19 cellular contexts compared by ENCODE assay signal in the genomic region with DNA sequence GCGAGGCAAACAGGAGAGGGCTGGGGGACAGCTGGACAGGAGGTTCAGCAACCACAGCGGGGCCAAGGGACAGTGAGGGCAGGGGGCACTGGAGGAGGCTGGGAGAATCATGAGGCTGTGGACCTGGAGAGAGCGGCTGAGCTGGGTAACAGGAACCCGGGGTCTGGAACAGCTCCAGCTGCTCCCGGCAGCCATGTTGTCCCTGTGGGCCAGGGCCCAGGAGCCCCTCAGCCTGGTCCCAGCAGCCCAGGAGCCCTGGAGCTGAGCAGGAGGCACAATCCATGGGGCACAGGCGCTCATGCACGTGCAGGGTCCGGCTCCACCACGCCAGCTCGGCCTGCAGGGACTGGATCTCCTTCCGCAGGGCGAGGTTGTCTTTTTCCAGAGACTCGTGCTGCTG. TPM values are rescaled to one million over a fixed set of nuclear protein-coding genes. Genes with fewer than 3 reads are reported as not detected.
DNase-seq lines count a peak whose midpoint lies in the region; ATAC-seq and TF ChIP-seq lines count a peak whose summit lies in the region.
"Had no signal": no experiment of that assay in that cellular context is flagged by ENCODE, and none has a peak within 500 bp of the region (broad histone marks: within the 10 kb centered on the region; RNA-seq: fewer than 3 reads in every experiment).

No MANE protein-coding gene starts in this region.

- in situ Hi-C loops in transverse colon (cut with MboI; ENCODE audit: low pct_ligation_motif_present in 1 of 4, low pct_unique_long_range_greater_than_20kb in 1 of 4, low sequenced_read_pairs in 3 of 4): no loop called here

- peak overlapping the region in 1 of 4 donors; percentile 22 for H3K4me3 ChIP-seq in transverse colon
- H3K4me3 ChIP-seq: ascending aorta, suprapubic skin had no signal

- ATAC-seq in esophagus mucosa: peak; percentile 23
- ATAC-seq in HG03565 (IDR thresholded peaks at IDR 0.05; ENCODE audit: unreplicated experiment): no peak
- ATAC-seq: SK-N-SH treated with all-trans-retinoic acid at 6 μM for 48 hours had no signal

- H3K27ac Mint-ChIP-seq in CD14-positive monocyte (peak overlapping the region in 1 of 7 donors; percentile 41), neural crest cell (ENCODE audit: unreplicated experiment) (peak overlapping the region; percentile 81)

- peak overlapping the region; percentile 75 to 91 for H3K4me3 Mint-ChIP-seq in CD14-positive monocyte
- H3K4me3 Mint-ChIP-seq in neural crest cell: no peak overlapping the region

- intact Hi-C loops in CD14-positive monocyte (cut with micrococcal nuclease) (no loop called here), transverse colon (cut with DNase I; ENCODE audit: low total_unique reads) (no loop called here)

- DNase-seq in CD14-positive monocyte (ENCODE audit: low spot score): no peak
- DNase-seq in neural crest cell (ENCODE audit: low read depth, low spot score): no peak
- DNase-seq in transverse colon: no peak
- DNase-seq in LoVo (ENCODE audit: low spot score): no peak
- DNase-seq: activated effector memory CD4-positive, alpha-beta T cell treated with anti-CD3 and anti-CD28 coated beads, Interleukin-2, amount 50 U/mL, for 16 hours; DMS153; mesendoderm; NCI-H1436; NCI-H446 treated with DMSO at 0.1 percent for 48 hours; stimulated activated CD4-positive, alpha-beta T cell treated with anti-CD3 and anti-CD28 coated beads, Interleukin-15, amount 100 ng/mL, for 24 hours had no signal

- no peak for TF ChIP-seq EP300 in transverse colon (IDR thresholded peaks at IDR 0.05; ENCODE audit: low read depth)

- TF ChIP-seq POLR2A in transverse colon (IDR thresholded peaks at IDR 0.05): no peak

- H3K36me3 Mint-ChIP-seq in CD14-positive monocyte (peaks cover 21 to 30% of the 10 kb centered on the region in 2 donors), neural crest cell (ENCODE audit: low read depth) (no peaks in the 10 kb centered on the region)

- peaks cover 0 to 17% (median 2%) of the 10 kb centered on the region in 4 donors for H3K4me1 ChIP-seq in transverse colon
- H3K4me1 ChIP-seq: ascending aorta had no signal

- H3K36me3 ChIP-seq in transverse colon: peaks cover 0 to 10% (median 0%) of the 10 kb centered on the region in 4 donors
- H3K36me3 ChIP-seq: ascending aorta, suprapubic skin had no signal

- no peak for TF ChIP-seq CTCF in CD14-positive monocyte (IDR thresholded peaks at IDR 0.05)
- no peak for TF ChIP-seq CTCF in neural crest cell (conservative IDR thresholded peaks at IDR 0.05)
- no peak for TF ChIP-seq CTCF in transverse colon (IDR thresholded peaks at IDR 0.05)

- peaks cover 0 to 2% (median 0%) of the 10 kb centered on the region in 7 donors for H3K9me3 Mint-ChIP-seq in CD14-positive monocyte
- no peaks in the 10 kb centered on the region for H3K9me3 Mint-ChIP-seq in neural crest cell

- H3K9me3 ChIP-seq in transverse colon: no peaks in the 10 kb centered on the region
- H3K9me3 ChIP-seq: ascending aorta, suprapubic skin had no signal

- WGBS in transverse colon (ENCODE audit: low coverage in 1 of 2), 2 donors: 92% methylated on average over 12 of the region's 13 CpGs; no CpG with 5 or more reads in 1 of the 2 donors

- H3K27me3 Mint-ChIP-seq in CD14-positive monocyte (ENCODE audit: low read depth in 3 of 3) (peaks cover 4 to 5% (median 5%) of the 10 kb centered on the region in 3 donors), neural crest cell (ENCODE audit: low read depth) (peaks cover 2% of the 10 kb centered on the region)

- peak overlapping the region in 2 of 4 donors; percentile 27 to 51 for H3K27ac ChIP-seq in transverse colon
- H3K27ac ChIP-seq: ascending aorta, KMS-11, suprapubic skin had no signal

- no peaks in the 10 kb centered on the region for H3K27me3 ChIP-seq in transverse colon
- H3K27me3 ChIP-seq: ascending aorta, suprapubic skin had no signal

- H3K4me1 Mint-ChIP-seq in CD14-positive monocyte (peaks cover 56% of the 10 kb centered on the region), neural crest cell (peaks cover 13% of the 10 kb centered on the region)

RNA-seq across cellular contexts. Expression of gene BATF2, which starts 7.4 kb away (rescaled TPM):
- 1 to 10 TPM in 1 of 2 donors, under 1 TPM in 1; 0.97 to 1.1 TPM for polyA plus RNA-seq in CD14-positive monocyte
- total RNA-seq in esophagus mucosa (not detected), neural crest cell (0.21 and 0.30 TPM in 2 replicates), transverse colon (10 to 100 TPM in 3 of 4 donors, 1 to 10 TPM in 1; 4.0 to 13.9 (median 11.2) TPM)
- total RNA-seq: osteocyte had no signal

RNA-seq across cellular contexts. Expression of gene MAJIN, which starts 17.5 kb away (rescaled TPM):
- polyA plus RNA-seq in CD14-positive monocyte: not detected
- total RNA-seq in esophagus mucosa (not detected), neural crest cell (not detected in 2 replicates), transverse colon (not detected)
- total RNA-seq: ascending aorta, dermis microvascular lymphatic vessel endothelial cell, H4, osteocyte, suprapubic skin had no signal

RNA-seq across cellular contexts. Expression of gene ARL2, which starts 24.5 kb away (rescaled TPM):
- 10 to 100 TPM; 34.4 to 40.4 TPM for polyA plus RNA-seq in CD14-positive monocyte
- total RNA-seq in esophagus mucosa (43.9 TPM), neural crest cell (112 and 117 TPM in 2 replicates), transverse colon (100 to 1,000 TPM in 1 of 4 donors, 10 to 100 TPM in 3; 28.4 to 147 (median 85.8) TPM)

RNA-seq across cellular contexts. Expression of gene SNX15, which starts 37.8 kb away (rescaled TPM):
- 10 to 100 TPM; 16.2 to 17.8 TPM for polyA plus RNA-seq in CD14-positive monocyte
- total RNA-seq in esophagus mucosa: 12.2 TPM
- 31.7 and 36.5 TPM in 2 replicates for total RNA-seq in neural crest cell
- 10 to 100 TPM in 3 of 4 donors, 1 to 10 TPM in 1; 1.9 to 53.3 (median 35.9) TPM for total RNA-seq in transverse colon

RNA-seq across cellular contexts. Expression of gene SAC3D1, which starts 51.6 kb away (rescaled TPM):
- 10 to 100 TPM in 1 of 2 donors, 1 to 10 TPM in 1; 6.7 to 14.1 TPM for polyA plus RNA-seq in CD14-positive monocyte
- total RNA-seq in esophagus mucosa (11.3 TPM), neural crest cell (32.3 and 32.7 TPM in 2 replicates), transverse colon (100 to 1,000 TPM in 1 of 4 donors, 10 to 100 TPM in 2, 1 to 10 TPM in 1; 3.7 to 105 (median 12.9) TPM)
